ENCODE assay signal across 20 cellular contexts in genomic region chr19:29302002-29302928, GRCh38.
DNase-seq lines count a peak whose midpoint lies in the region; ATAC-seq, FAIRE-seq and TF ChIP-seq lines count a peak whose summit lies in the region.
"Had no signal": no experiment of that assay in that cellular context is flagged by ENCODE, and none has a peak within 500 bp of the region (broad histone marks: within the 10 kb centered on the region; RNA-seq: fewer than 3 reads in every experiment).

No MANE protein-coding gene starts in this region.

- H2AFZ ChIP-seq in GM12878 (ENCODE audit: control insufficient read depth, low read depth, low read length) = no peak overlapping the region

- SMC1A ChIA-PET in GM12878 (lab: Charles Lee; ENCODE audit: uncharacterized antibody, unreplicated experiment) = interaction anchor here (0.6 kb wide), 1 partner anchor 563 kb away, joined by 4 read pairs; no protein-coding TSS in a partner anchor

- H3K27me3 ChIP-seq in GM12878 (replicated peaks in 1 of 2; ENCODE audit: control insufficient read depth in 2 of 2, insufficient read depth in 2 of 2, low read length in 1 of 2) = no peaks in the 10 kb centered on the region
- peaks cover 0 to 16% of the 10 kb centered on the region in 2 donors for H3K27me3 ChIP-seq in breast epithelium

- POLR2A ChIA-PET in GM12878 (lab: Charles Lee) = no interaction called here

- 52% methylated on average over 10 of the region's 10 CpGs for WGBS in GM12878 (ENCODE audit: insufficient coverage, insufficient replicate concordance, low lambda C conversion rate, missing lambda C conversion rate)

- no peak overlapping the region for H3K4me2 ChIP-seq in GM12878 (ENCODE audit: control insufficient read depth, insufficient read depth)
- H3K4me2 ChIP-seq: A549 had no signal

- no peaks in the 10 kb centered on the region for H3K79me2 ChIP-seq in GM12878 (ENCODE audit: control insufficient read depth, insufficient read depth, low read length)

- peak; percentile 78 for DNase-seq in activated CD8-positive, alpha-beta memory T cell treated with anti-CD3 and anti-CD28 coated beads, Interleukin-2, amount 10 ng/mL, durations not matched to agents 7 days and 5 days
- no peak for DNase-seq in activated CD8-positive, alpha-beta memory T cell treated with anti-CD3 and anti-CD28 coated beads for 24 hours
- DNase-seq in GM12878 (ENCODE audit: low read depth, low spot score) (no peak), COLO829 (ENCODE audit: low spot score) (no peak), breast epithelium (ENCODE audit: low spot score in 2 of 2) (no peak)
- no peak for DNase-seq in stimulated activated naive CD8-positive, alpha-beta T cell treated with anti-CD3 and anti-CD28 coated beads, Interleukin-15, Interleukin-2, amounts not matched to agents 100 U/mL and 50 U/mL, for 24 hours
- DNase-seq: CD4-positive, alpha-beta T cell; DND-41; GDM1; GOT3; NCI-H1092; NCI-H1694 treated with DMSO at 0.1 percent for 48 hours; NCI-H69; SHP77 treated with DMSO at 0.1 percent for 48 hours had no signal

- H3K9me3 Mint-ChIP-seq in activated CD8-positive, alpha-beta memory T cell treated with anti-CD3 and anti-CD28 coated beads, Interleukin-2, amount 10 ng/mL, durations not matched to agents 7 days and 5 days (ENCODE audit: low read depth) = peaks cover 2% of the 10 kb centered on the region
- H3K9me3 Mint-ChIP-seq: CD4-positive, alpha-beta T cell had no signal

- CTCF ChIA-PET in activated CD8-positive, alpha-beta memory T cell treated with anti-CD3 and anti-CD28 coated beads, Interleukin-2, amount 10 ng/mL, durations not matched to agents 7 days and 5 days (lab: Charles Lee) = interaction anchor here (1.4 to 1.7 kb wide), 2 partner anchors 39 to 42 kb away, joined by 3 read pairs; no protein-coding TSS in a partner anchor
- CTCF ChIA-PET in GM12878 (lab: Yijun Ruan, JAX) = no interaction called here

- in situ Hi-C loops in GM12878 (cut with MboI) = no loop called here

- H3K9me3 ChIP-seq in GM12878 (replicated peaks; ENCODE audit: control insufficient read depth, insufficient read depth, low read length) = no peaks in the 10 kb centered on the region
- H3K9me3 ChIP-seq in breast epithelium = no peaks in the 10 kb centered on the region
- H3K9me3 ChIP-seq: A549 had no signal

- BruUV-seq in GM12878 (replicated peaks; lab: Mats Ljungman, UMichigan) = no TSS peak

- peaks cover 27% of the 10 kb centered on the region for H3K4me1 Mint-ChIP-seq in activated CD8-positive, alpha-beta memory T cell treated with anti-CD3 and anti-CD28 coated beads, Interleukin-2, amount 10 ng/mL, durations not matched to agents 7 days and 5 days

- peaks cover 60% of the 10 kb centered on the region for H3K27me3 Mint-ChIP-seq in activated CD8-positive, alpha-beta memory T cell treated with anti-CD3 and anti-CD28 coated beads, Interleukin-2, amount 10 ng/mL, durations not matched to agents 7 days and 5 days

- H3K4me1 ChIP-seq in GM12878 (ENCODE audit: control insufficient read depth, insufficient read depth, low read length) (no peaks in the 10 kb centered on the region), breast epithelium (no peaks in the 10 kb centered on the region)
- H3K4me1 ChIP-seq: A549 had no signal

- no peak for TF ChIP-seq RAD21 in GM12878 (IDR thresholded peaks at IDR 0.05; ENCODE audit: insufficient read depth, low read depth, low read length)

- peak overlapping the region; percentile 31 for H3K27ac Mint-ChIP-seq in activated CD8-positive, alpha-beta memory T cell treated with anti-CD3 and anti-CD28 coated beads, Interleukin-2, amount 10 ng/mL, durations not matched to agents 7 days and 5 days
- H3K27ac Mint-ChIP-seq: CD4-positive, alpha-beta T cell had no signal

- TF ChIP-seq EP300 in GM12878 (IDR thresholded peaks at IDR 0.05; ENCODE audit: borderline replicate concordance in 1 of 2, control insufficient read depth in 1 of 2, low read depth in 2 of 2, low read length in 2 of 2) = no peak

- FAIRE-seq in GM12878 (lab: Jason Lieb, UNC) = no peak
- FAIRE-seq: D721Med, K562 had no signal

- no peak for TF ChIP-seq POLR2A in GM12878 (IDR thresholded peaks at IDR 0.05; ENCODE audit: low read depth, low read length)
- TF ChIP-seq POLR2A in breast epithelium (IDR thresholded peaks at IDR 0.05) = no peak

- RAD21 ChIA-PET in GM12878 (lab: Charles Lee; ENCODE audit: unreplicated experiment) = no interaction called here

- no peaks in the 10 kb centered on the region for H4K20me1 ChIP-seq in GM12878 (ENCODE audit: control insufficient read depth, insufficient read depth)

- H3K9ac ChIP-seq in GM12878 (ENCODE audit: control insufficient read depth, insufficient read depth, low read length) = no peak overlapping the region

- H3K4me3 ChIP-seq in GM12878 = no peak overlapping the region
- H3K4me3 ChIP-seq in breast epithelium = no peak overlapping the region
- H3K4me3 ChIP-seq: A549, K562 had no signal

- H3K4me3 Mint-ChIP-seq in activated CD8-positive, alpha-beta memory T cell treated with anti-CD3 and anti-CD28 coated beads, Interleukin-2, amount 10 ng/mL, durations not matched to agents 7 days and 5 days = no peak overlapping the region
- H3K4me3 Mint-ChIP-seq: CD4-positive, alpha-beta T cell had no signal

- no peaks in the 10 kb centered on the region for H3K36me3 Mint-ChIP-seq in activated CD8-positive, alpha-beta memory T cell treated with anti-CD3 and anti-CD28 coated beads, Interleukin-2, amount 10 ng/mL, durations not matched to agents 7 days and 5 days

- peak; percentile 77 for ATAC-seq in activated CD8-positive, alpha-beta memory T cell treated with anti-CD3 and anti-CD28 coated beads, Interleukin-2, amount 10 ng/mL, durations not matched to agents 7 days and 5 days
- peak; percentile 76 for ATAC-seq in GM18867 (IDR thresholded peaks at IDR 0.05; ENCODE audit: unreplicated experiment)
- no peak for ATAC-seq in GM12878
- peak; percentile 68 for ATAC-seq in stimulated activated naive CD8-positive, alpha-beta T cell treated with anti-CD3 and anti-CD28 coated beads, Interleukin-15, Interleukin-2, amounts not matched to agents 100 U/mL and 50 U/mL, for 24 hours
- ATAC-seq: A549, K562, Panc1 had no signal

- H3K36me3 ChIP-seq in GM12878 (ENCODE audit: control insufficient read depth in 2 of 2, insufficient read depth in 2 of 2, low read length in 1 of 2) (no peaks in the 10 kb centered on the region), breast epithelium (no peaks in the 10 kb centered on the region)

- no peak for TF ChIP-seq CTCF in GM12878 (IDR thresholded peaks at IDR 0.05 in 2 of 3, conservative IDR thresholded peaks at IDR 0.05 in 1 of 3; ENCODE audit: control insufficient read depth in 2 of 3, extremely low read depth in 1 of 3, insufficient read depth in 1 of 3, low read depth in 3 of 3, low read length in 3 of 3)
- no peak for TF ChIP-seq CTCF in breast epithelium (IDR thresholded peaks at IDR 0.05)

- intact Hi-C loops in GM12878 (cut with micrococcal nuclease; ENCODE audit: unreplicated experiment) = no loop called here
- intact Hi-C loops in breast epithelium (cut with DNase I; ENCODE audit: low total_unique reads) = no loop called here

- H3K27ac ChIP-seq in GM12878 (ENCODE audit: control insufficient read depth, insufficient read depth) = no peak overlapping the region
- H3K27ac ChIP-seq in breast epithelium = no peak overlapping the region
- H3K27ac ChIP-seq: A549, HL-60 had no signal

TF ChIP-seq in GM12878, 131 proteins besides CTCF, POLR2A, EP300 and RAD21:
- no peak for TF ChIP-seq SUPT20H (IDR thresholded peaks at IDR 0.05; ENCODE audit: borderline replicate concordance, control insufficient read depth, low read depth, low read length)
- TF ChIP-seq RUNX3 (IDR thresholded peaks at IDR 0.05; ENCODE audit: low read length) = peak; percentile 21; the same call in 1 of the 2 replicates
